ENCODE assay signal across 13 cellular contexts in genomic region chr1:71068325-71069240, GRCh38. TPM values are rescaled to one million over a fixed set of nuclear protein-coding genes. Genes with fewer than 3 reads are reported as not detected.
DNase-seq lines count a peak whose midpoint lies in the region; ATAC-seq and TF ChIP-seq lines count a peak whose summit lies in the region.
"Had no signal": no experiment of that assay in that cellular context is flagged by ENCODE, and none has a peak within 500 bp of the region (broad histone marks: within the 10 kb centered on the region; RNA-seq: fewer than 3 reads in every experiment).

No MANE protein-coding gene starts in this region.

- 69 to 74% (median 70%) methylated on average over 6 of the region's 6 CpGs for WGBS in spleen, 5 donors

- peaks cover 4 to 13% of the 10 kb centered on the region in 2 donors for H3K4me1 Mint-ChIP-seq in effector memory CD8-positive, alpha-beta T cell (ENCODE audit: low read depth in 2 of 2)

- H3K27me3 Mint-ChIP-seq in effector memory CD8-positive, alpha-beta T cell, result no peaks in the 10 kb centered on the region

- TF ChIP-seq CTCF in spleen (IDR thresholded peaks at IDR 0.05 in 8 of 11, conservative IDR thresholded peaks at IDR 0.05 in 3 of 11), result no peak

- no peak for TF ChIP-seq POLR2A in spleen (IDR thresholded peaks at IDR 0.05)

- peak overlapping the region; percentile 23 to 46 for H3K27ac Mint-ChIP-seq in effector memory CD8-positive, alpha-beta T cell
- H3K27ac Mint-ChIP-seq: HFFc6 had no signal

- intact Hi-C loops in spleen (cut with DNase I; ENCODE audit: low total_unique reads), result loop anchor here (10.0 kb wide), 1 partner anchor 824 kb away; no protein-coding TSS in a partner anchor
- intact Hi-C loops in left ventricle myocardium superior (cut with micrococcal nuclease), result no loop called here

- H3K36me3 Mint-ChIP-seq in effector memory CD8-positive, alpha-beta T cell (ENCODE audit: insufficient read depth), result peaks cover 96% of the 10 kb centered on the region

- H3K9me3 Mint-ChIP-seq in effector memory CD8-positive, alpha-beta T cell, result no peaks in the 10 kb centered on the region
- H3K9me3 Mint-ChIP-seq: HFFc6 had no signal

- H3K4me3 ChIP-seq in spleen, result no peak overlapping the region
- H3K4me3 ChIP-seq: heart left ventricle had no signal

- H3K27ac ChIP-seq in spleen, result no peak overlapping the region
- H3K27ac ChIP-seq: heart left ventricle had no signal

- peaks cover 0 to 13% (median 0%) of the 10 kb centered on the region in 6 donors for H3K4me1 ChIP-seq in spleen

- H3K27me3 ChIP-seq in spleen (replicated peaks in 1 of 7), result no peaks in the 10 kb centered on the region
- H3K27me3 ChIP-seq: heart left ventricle had no signal

- H3K36me3 ChIP-seq in spleen, result peaks cover 2 to 100% (median 95%) of the 10 kb centered on the region in 6 donors

- no peaks in the 10 kb centered on the region for H3K9me3 ChIP-seq in spleen
- H3K9me3 ChIP-seq: heart left ventricle had no signal

- no peak for DNase-seq in effector memory CD8-positive, alpha-beta T cell
- no peak for DNase-seq in hypothalamus (lab: John Stamatoyannopoulos, UW)
- no peak for DNase-seq in stimulated activated naive CD4-positive, alpha-beta T cell (lab: John Stamatoyannopoulos, UW)
- DNase-seq in spleen, result no peak
- DNase-seq in left ventricle myocardium superior, result no peak
- DNase-seq: EL, heart left ventricle, HFFc6, trophoblast cell had no signal

- ATAC-seq in GM18873 (IDR thresholded peaks at IDR 0.05; ENCODE audit: low FRiP score, unreplicated experiment), result peak; percentile 81
- peak; percentile 96 for ATAC-seq in GM21576 (IDR thresholded peaks at IDR 0.05; ENCODE audit: unreplicated experiment)
- peak; percentile 71 for ATAC-seq in HG03354 (IDR thresholded peaks at IDR 0.05; ENCODE audit: poor library complexity, severe bottlenecking, unreplicated experiment)
- ATAC-seq in effector memory CD8-positive, alpha-beta T cell (replicated peaks), result no peak
- ATAC-seq in left ventricle myocardium superior, result no peak
- ATAC-seq: heart left ventricle, Right ventricle myocardium inferior had no signal

- H3K4me3 Mint-ChIP-seq in effector memory CD8-positive, alpha-beta T cell, result no peak overlapping the region
- H3K4me3 Mint-ChIP-seq: HFFc6 had no signal

RNA-seq across cellular contexts. Expression of gene ZRANB2, which starts 12.3 kb away (rescaled TPM):
- total RNA-seq in spleen, result 100 to 1,000 TPM in 1 of 7 donors, 10 to 100 TPM in 6; 56.9 to 109 (median 90.7) TPM
- 10 to 100 TPM; 52.6 to 70.3 (median 57.2) TPM for polyA plus RNA-seq in spleen
- total RNA-seq in left ventricle myocardium superior, result 53.8 TPM

RNA-seq across cellular contexts. Expression of gene PTGER3, which starts 21.0 kb away (rescaled TPM):
- total RNA-seq in spleen (1 to 10 TPM in 1 of 7 donors, under 1 TPM in 6; 0.13 to 1.1 (median 0.49) TPM), left ventricle myocardium superior (3.3 TPM)
- polyA plus RNA-seq in spleen, result under 1 TPM; 0.19 to 0.29 (median 0.28) TPM

Comparison
In these comparisons a context has a peak if more than half of its experiments do, and no peak if none do; other contexts are left out.
1. ATAC-seq: peak in GM18873 (single experiment), GM21576 (single experiment) and HG03354 (single experiment); none in effector memory CD8-positive, alpha-beta T cell (single experiment) and left ventricle myocardium superior (single experiment).